ENCODE assay signal across 8 cellular contexts in genomic region chr19:10403137-10404021, GRCh38. TPM values are rescaled to one million over a fixed set of nuclear protein-coding genes. Genes with fewer than 3 reads are reported as not detected.
DNase-seq lines count a peak whose midpoint lies in the region; ATAC-seq and TF ChIP-seq lines count a peak whose summit lies in the region.

TSS of gene CDC37 (minus strand) at chr19:10403542. CDS start at chr19:10403479, 63 bp downstream.

- peak within 1 kb of the TSS; percentile 36 for H3K27ac ChIP-seq in SU-DHL-6 (ENCODE audit: low read depth, low read length)
- H3K27ac ChIP-seq in parathyroid adenoma: peak within 1 kb of the TSS; percentile 65
- peak within 1 kb of the TSS; percentile 75 to 80 for H3K27ac ChIP-seq in tibial artery

- H3K27ac Mint-ChIP-seq in activated naive CD8-positive, alpha-beta T cell treated with anti-CD3 and anti-CD28 coated beads, Interleukin-2, amount 10 ng/mL, durations not matched to agents 7 days and 5 days: peak within 1 kb of the TSS; percentile 91

- peak within 1 kb of the TSS; percentile 97 for H3K4me2 ChIP-seq in SU-DHL-6 (ENCODE audit: low read depth, low read length, poor library complexity, severe bottlenecking)
- peak within 1 kb of the TSS; percentile 100 for H3K4me2 ChIP-seq in parathyroid adenoma (ENCODE audit: low read length)

- TF ChIP-seq POLR2A in GM10847 (IDR thresholded peaks at IDR 0.05; ENCODE audit: extremely low read depth, insufficient read length): peak; percentile 96

- TF ChIP-seq CTCF in SU-DHL-6 (IDR thresholded peaks at IDR 0.05; ENCODE audit: insufficient read depth, low read length, poor library complexity, severe bottlenecking) (no peak), parathyroid adenoma (IDR thresholded peaks at IDR 0.05) (no peak), tibial artery (IDR thresholded peaks at IDR 0.05) (no peak)

- no peaks in the 10 kb centered on the region for H3K27me3 Mint-ChIP-seq in activated naive CD8-positive, alpha-beta T cell treated with anti-CD3 and anti-CD28 coated beads, Interleukin-2, amount 10 ng/mL, durations not matched to agents 7 days and 5 days

- DNase-seq in NCI-H1417 (lab: John Stamatoyannopoulos, UW): peak; percentile 91 to 98 (median 98)
- DNase-seq in activated naive CD8-positive, alpha-beta T cell treated with anti-CD3 and anti-CD28 coated beads, Interleukin-2, amount 10 ng/mL, durations not matched to agents 7 days and 5 days: peak; percentile 99
- peak; percentile 97 for DNase-seq in Right ventricle myocardium inferior (ENCODE audit: missing footprints)
- DNase-seq in tibial artery: peak; percentile 94 to 97

- POLR2A ChIA-PET in activated naive CD8-positive, alpha-beta T cell treated with anti-CD3 and anti-CD28 coated beads, Interleukin-2, amount 10 ng/mL, durations not matched to agents 7 days and 5 days (lab: Charles Lee): interaction anchor here (0.5 to 8.7 kb wide), 14 partner anchors 10 to 301 kb away, joined by 3 to 199 read pairs (median 4); partner anchors contain the start of genes ICAM1, KRI1, PDE4A and RAVER1

- H3K36me3 Mint-ChIP-seq in activated naive CD8-positive, alpha-beta T cell treated with anti-CD3 and anti-CD28 coated beads, Interleukin-2, amount 10 ng/mL, durations not matched to agents 7 days and 5 days: peaks cover 10% of the 10 kb centered on the region

- peak within 1 kb of the TSS; percentile 82 for H3K4me3 ChIP-seq in SU-DHL-6 (ENCODE audit: insufficient read depth, low read length, poor library complexity, severe bottlenecking)
- H3K4me3 ChIP-seq in parathyroid adenoma (ENCODE audit: low read depth, low read length): peak within 1 kb of the TSS; percentile 99
- H3K4me3 ChIP-seq in tibial artery: peak within 1 kb of the TSS; percentile 92 to 96

- no peaks in the 10 kb centered on the region; the same call in 1 of the 2 replicates for H4K20me1 ChIP-seq in SU-DHL-6 (ENCODE audit: low read depth, low read length)

- no peaks in the 10 kb centered on the region for H3K9me2 ChIP-seq in SU-DHL-6 (replicated peaks; ENCODE audit: insufficient read depth, low read length)

- peak; percentile 81 for ATAC-seq in HG02678 (IDR thresholded peaks at IDR 0.05; ENCODE audit: unreplicated experiment)
- ATAC-seq in activated naive CD8-positive, alpha-beta T cell treated with anti-CD3 and anti-CD28 coated beads, Interleukin-2, amount 10 ng/mL, durations not matched to agents 7 days and 5 days (ENCODE audit: low read depth): peak; percentile 68
- ATAC-seq in Right ventricle myocardium inferior: peak; percentile 95

- H3K4me3 Mint-ChIP-seq in activated naive CD8-positive, alpha-beta T cell treated with anti-CD3 and anti-CD28 coated beads, Interleukin-2, amount 10 ng/mL, durations not matched to agents 7 days and 5 days: peak within 1 kb of the TSS; percentile 88

- H3K9ac ChIP-seq in SU-DHL-6 (ENCODE audit: low read length): peak within 1 kb of the TSS; percentile 90
- peak within 1 kb of the TSS; percentile 78 for H3K9ac ChIP-seq in parathyroid adenoma

- H3K79me2 ChIP-seq in SU-DHL-6 (ENCODE audit: insufficient read depth, low read length) (peaks cover 44% of the 10 kb centered on the region), parathyroid adenoma (peaks cover 16% of the 10 kb centered on the region)

- peaks cover 12% of the 10 kb centered on the region; the same call in 1 of the 2 replicates for H3F3A ChIP-seq in SU-DHL-6 (ENCODE audit: insufficient read depth)

- H3K4me1 ChIP-seq in parathyroid adenoma (peaks cover 5% of the 10 kb centered on the region), tibial artery (peaks cover 0 to 46% (median 43%) of the 10 kb centered on the region in 4 donors)

- H3K36me3 ChIP-seq in SU-DHL-6 (ENCODE audit: low read length) (no peaks in the 10 kb centered on the region), parathyroid adenoma (ENCODE audit: control insufficient read depth, insufficient read depth, low read length) (no peaks in the 10 kb centered on the region), tibial artery (no peaks in the 10 kb centered on the region)

- H3K27me3 ChIP-seq in SU-DHL-6 (ENCODE audit: low read length) (no peaks in the 10 kb centered on the region), parathyroid adenoma (ENCODE audit: control insufficient read depth, insufficient read depth, low read length) (no peaks in the 10 kb centered on the region), tibial artery (peaks cover 0 to 32% of the 10 kb centered on the region in 2 donors)

- no peaks in the 10 kb centered on the region for H3K9me3 Mint-ChIP-seq in activated naive CD8-positive, alpha-beta T cell treated with anti-CD3 and anti-CD28 coated beads, Interleukin-2, amount 10 ng/mL, durations not matched to agents 7 days and 5 days

- H2AFZ ChIP-seq in SU-DHL-6 (ENCODE audit: low read depth, low read length, severe bottlenecking) (peak within 1 kb of the TSS; percentile 42), parathyroid adenoma (peak within 1 kb of the TSS; percentile 93)

- intact Hi-C loops in Right ventricle myocardium inferior (cut with DNase I): loop anchor here (2.0 to 5.0 kb wide), 4 partner anchors 21 to 169 kb away; no protein-coding TSS in a partner anchor
- intact Hi-C loops in tibial artery (cut with DNase I; ENCODE audit: low total_unique reads): loop anchor here (2.0 to 10.0 kb wide), 2 partner anchors 21 to 161 kb away; partner anchors contain the start of genes CDKN2D and KRI1

- H3K9me3 ChIP-seq in SU-DHL-6 (ENCODE audit: insufficient read depth, low read length) (no peaks in the 10 kb centered on the region), parathyroid adenoma (ENCODE audit: control insufficient read depth, low read length) (no peaks in the 10 kb centered on the region), tibial artery (no peaks in the 10 kb centered on the region)

- H3K4me1 Mint-ChIP-seq in activated naive CD8-positive, alpha-beta T cell treated with anti-CD3 and anti-CD28 coated beads, Interleukin-2, amount 10 ng/mL, durations not matched to agents 7 days and 5 days: peaks cover 52% of the 10 kb centered on the region

RNA-seq across cellular contexts. Expression of gene CDC37, which starts in this region (rescaled TPM):
- total RNA-seq in activated naive CD8-positive, alpha-beta T cell treated with anti-CD3 and anti-CD28 coated beads, Interleukin-2, amount 10 ng/mL, durations not matched to agents 7 days and 5 days: 100 to 1,000 TPM; 242 to 248 TPM
- total RNA-seq in Right ventricle myocardium inferior: 155 TPM

Comparison
In these comparisons a context has a peak if more than half of its experiments do, and no peak if none do; other contexts are left out.
1. Peak in every context shown above with its lines: DNase-seq, ATAC-seq, H3K4me3 ChIP-seq and H3K27ac ChIP-seq.